In the genomic region with DNA sequence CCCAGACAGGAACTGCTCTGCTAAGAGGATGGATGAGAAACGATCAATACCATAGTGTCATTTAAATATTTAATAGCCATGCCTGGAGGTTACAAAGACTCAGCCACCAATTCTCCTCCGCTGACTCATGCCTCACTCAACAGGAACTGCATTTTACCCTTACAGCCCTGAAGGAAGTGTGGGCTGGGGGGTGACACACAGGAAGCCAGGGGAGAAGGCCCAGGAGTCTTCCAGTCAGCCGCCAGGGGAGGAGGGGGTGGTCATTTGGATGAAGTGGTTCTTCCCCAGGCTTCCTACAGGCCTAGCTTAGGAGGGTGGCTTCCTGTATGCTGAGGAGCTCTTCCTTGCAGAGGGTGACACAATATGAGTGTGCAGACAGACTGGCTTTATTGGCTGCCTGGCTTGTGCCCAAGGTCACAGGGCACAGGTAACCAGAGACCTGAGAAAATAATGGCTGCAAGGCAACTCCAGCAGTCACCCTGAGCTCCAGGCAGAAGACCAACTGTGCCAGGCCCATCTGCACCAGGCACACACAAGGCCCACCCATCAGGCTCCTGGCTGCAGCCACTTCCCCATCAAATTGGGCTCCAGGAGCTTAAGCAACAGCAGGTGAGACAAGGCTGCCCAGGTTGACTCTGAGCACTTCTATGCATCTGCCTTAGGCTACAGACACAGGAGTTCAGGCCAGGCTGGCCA, we compare ENCODE assay signal across 8 cellular contexts. TPM values are rescaled to one million over a fixed set of nuclear protein-coding genes. Genes with fewer than 3 reads are reported as not detected.
DNase-seq lines count a peak whose midpoint lies in the region; ATAC-seq lines count a peak whose summit lies in the region.

No MANE protein-coding gene starts in this region.

- H3K9me3 ChIP-seq in effector memory CD4-positive, alpha-beta T cell (ENCODE audit: control insufficient read depth, low read length): no peaks in the 10 kb centered on the region

- peak; percentile 51 for DNase-seq in DMS153 (lab: John Stamatoyannopoulos, UW)
- peak; percentile 90 for DNase-seq in NCI-H460 (ENCODE audit: extremely low read depth, low read depth)
- DNase-seq in activated CD8-positive, alpha-beta memory T cell treated with anti-CD3 and anti-CD28 coated beads for 24 hours: peak; percentile 85
- peak; percentile 45 to 79 (median 69) for DNase-seq in effector memory CD4-positive, alpha-beta T cell
- peak; percentile 80 for DNase-seq in myocyte (ENCODE audit: low read depth)
- DNase-seq in stimulated activated naive CD4-positive, alpha-beta T cell treated with Interleukin-2 at 50 U/mL for 16 hours (lab: John Stamatoyannopoulos, UW): peak; percentile 79
- DNase-seq in SKM-1 (lab: John Stamatoyannopoulos, UW; ENCODE audit: unreplicated experiment): no peak

- ATAC-seq in GM21737 (IDR thresholded peaks at IDR 0.05; ENCODE audit: unreplicated experiment): no peak

- H3K4me1 ChIP-seq in effector memory CD4-positive, alpha-beta T cell (ENCODE audit: control insufficient read depth, insufficient read depth, low read length, poor library complexity, severe bottlenecking): peaks cover 70% of the 10 kb centered on the region

- H3K27ac ChIP-seq in effector memory CD4-positive, alpha-beta T cell (ENCODE audit: insufficient read depth, low read length, poor library complexity, severe bottlenecking): peak overlapping the region; percentile 71

- H3K4me3 ChIP-seq in effector memory CD4-positive, alpha-beta T cell (ENCODE audit: insufficient read depth, low read depth, low read length, poor library complexity, severe bottlenecking): peak overlapping the region; percentile 7

- no peaks in the 10 kb centered on the region for H3K27me3 ChIP-seq in effector memory CD4-positive, alpha-beta T cell (replicated peaks; ENCODE audit: control insufficient read depth, insufficient read depth, low read length, poor library complexity, severe bottlenecking)

- peaks cover 3% of the 10 kb centered on the region for H3K36me3 ChIP-seq in effector memory CD4-positive, alpha-beta T cell (ENCODE audit: control insufficient read depth, insufficient read depth, low read length)

RNA-seq across cellular contexts. Expression of gene RPLP0, which starts 30.6 kb away (rescaled TPM):
- total RNA-seq in NCI-H460 (2014; rRNA removed; shearing (Covaris generic)): 5,894 and 6,669 TPM in 2 replicates
- polyA plus RNA-seq in NCI-H460 (2014; cell fraction: nucleus; rRNA removed): 5,005 and 5,481 TPM in 2 replicates
- 2,822 and 3,245 TPM in 2 replicates for total RNA-seq in myocyte
- polyA plus RNA-seq in myocyte (2012): 2,280 TPM

RNA-seq across cellular contexts. Expression of gene PXN, which starts 34.1 kb away (rescaled TPM):
- total RNA-seq in NCI-H460 (2014; rRNA removed; shearing (Covaris generic)): 40.1 and 46.9 TPM in 2 replicates
- polyA plus RNA-seq in NCI-H460 (2014; cell fraction: nucleus; rRNA removed): 31.3 and 36.8 TPM in 2 replicates
- 98.8 and 128 TPM in 2 replicates for total RNA-seq in myocyte
- polyA plus RNA-seq in myocyte (2012): 226 TPM

RNA-seq across cellular contexts. Expression of gene GCN1, which starts 36.9 kb away (rescaled TPM):
- 67.3 and 88.6 TPM in 2 replicates for total RNA-seq in NCI-H460 (2014; rRNA removed; shearing (Covaris generic))
- 90.2 and 99.6 TPM in 2 replicates for polyA plus RNA-seq in NCI-H460 (2014; cell fraction: nucleus; rRNA removed)
- total RNA-seq in myocyte: 59.2 and 61.9 TPM in 2 replicates
- 54.0 TPM for polyA plus RNA-seq in myocyte (2012)
